26 cellular contexts compared by ENCODE assay signal in the genomic region with DNA sequence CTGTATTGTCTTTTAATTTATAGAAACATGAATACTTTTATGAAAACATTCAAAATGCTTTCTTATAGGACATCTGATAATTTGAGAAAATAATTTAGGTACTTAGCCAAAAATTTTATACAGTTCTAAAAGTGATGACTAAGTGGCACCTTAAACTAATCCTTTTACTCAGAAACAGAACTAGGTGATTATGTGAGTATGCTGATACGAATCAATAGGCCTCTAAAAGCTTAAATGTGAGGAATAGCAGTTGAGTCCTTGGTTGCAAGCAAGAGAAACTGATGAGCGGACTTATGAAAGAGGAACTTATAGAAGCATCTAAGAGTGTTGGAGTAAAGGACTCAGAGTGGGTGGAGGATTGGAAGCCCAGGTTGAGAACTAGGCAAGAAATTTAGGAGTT.
"Had no signal": no experiment of that assay in that cellular context is flagged by ENCODE, and none has a peak within 500 bp of the region (broad histone marks: within the 10 kb centered on the region; RNA-seq: fewer than 3 reads in every experiment).

No MANE protein-coding gene starts in this region.

- H3K9me3 ChIP-seq: breast epithelium, right atrium auricular region, suprapubic skin, tibial artery, upper lobe of right lung had no signal

- H3K9me3 Mint-ChIP-seq: activated CD4-positive, alpha-beta memory T cell treated with anti-CD3 and anti-CD28 coated beads for 36 hours; activated CD4-positive, alpha-beta T cell treated with anti-CD3 and anti-CD28 coated beads, Interleukin-2, amount 10 ng/mL, durations not matched to agents 24 days and 14 days; activated naive CD4-positive, alpha-beta T cell treated with anti-CD3 and anti-CD28 coated beads, Interleukin-2, amount 50 U/mL, for 24 hours; activated naive CD8-positive, alpha-beta T cell treated with anti-CD3 and anti-CD28 coated beads, Interleukin-2, amount 50 U/mL, for 24 hours; activated T-helper 2 cell treated with anti-CD3 and anti-CD28 coated beads, Interferon-gamma antibody, Interleukin-2, Interleukin-4, amounts not matched to agents 10 μg/mL and 5 μg/mL and 100 μg/mL, durations not matched to agents 14 hours and 24 hours and 36 hours; dendritic cell treated with granulocyte-macrophage colony-stimulating factor and Interleukin-4, amounts not matched to agents 40 ng/mL and 50 ng/mL, for 4 days; endodermal cell; naive thymus-derived CD8-positive, alpha-beta T cell; neural crest cell; T-cell; T-helper 2 cell treated with Interferon-gamma antibody and Interleukin-4, amounts not matched to agents 5 μg/mL and 100 μg/mL, for 36 hours had no signal

- H3K27me3 Mint-ChIP-seq: activated CD4-positive, alpha-beta memory T cell treated with anti-CD3 and anti-CD28 coated beads for 36 hours; activated CD4-positive, alpha-beta T cell treated with anti-CD3 and anti-CD28 coated beads, Interleukin-2, amount 10 ng/mL, durations not matched to agents 24 days and 14 days; activated naive CD4-positive, alpha-beta T cell treated with anti-CD3 and anti-CD28 coated beads, Interleukin-2, amount 50 U/mL, for 24 hours; activated naive CD8-positive, alpha-beta T cell treated with anti-CD3 and anti-CD28 coated beads, Interleukin-2, amount 50 U/mL, for 24 hours; dendritic cell treated with granulocyte-macrophage colony-stimulating factor and Interleukin-4, amounts not matched to agents 40 ng/mL and 50 ng/mL, for 4 days; naive thymus-derived CD8-positive, alpha-beta T cell; T-cell had no signal

- DNase-seq: activated CD4-positive, alpha-beta memory T cell treated with anti-CD3 and anti-CD28 coated beads for 36 hours; activated CD8-positive, alpha-beta memory T cell treated with anti-CD3 and anti-CD28 coated beads, Interleukin-2, amount 50 U/mL, for 4 hours; activated naive CD8-positive, alpha-beta T cell treated with anti-CD3 and anti-CD28 coated beads, Interleukin-2, amount 50 U/mL, for 24 hours; activated T-cell treated with anti-CD3 and anti-CD28 coated beads, Interleukin-2, amount 50 U/mL, for 1 hour; amygdala; central memory CD4-positive, alpha-beta T cell; endodermal cell; left colon; midbrain; naive thymus-derived CD8-positive, alpha-beta T cell; stimulated activated CD4-positive, alpha-beta T cell treated with anti-CD3 and anti-CD28 coated beads, Interleukin-15, amount 100 ng/mL, for 24 hours; stimulated activated CD4-positive, alpha-beta T cell treated with anti-CD3 and anti-CD28 coated beads, Interleukin-2, amount 100 ng/mL, for 24 hours; stimulated activated naive CD4-positive, alpha-beta T cell; T-cell; tibial artery; upper lobe of right lung had no signal

- H3K36me3 Mint-ChIP-seq: activated CD4-positive, alpha-beta memory T cell treated with anti-CD3 and anti-CD28 coated beads for 36 hours; activated naive CD4-positive, alpha-beta T cell treated with anti-CD3 and anti-CD28 coated beads, Interleukin-2, amount 50 U/mL, for 24 hours; T-cell had no signal

- FAIRE-seq: frontal cortex had no signal

- H3K27me3 ChIP-seq: breast epithelium, right atrium auricular region, suprapubic skin, tibial artery, upper lobe of right lung had no signal

- H3K27ac ChIP-seq: right atrium auricular region, suprapubic skin, upper lobe of right lung had no signal

- ATAC-seq: activated naive CD8-positive, alpha-beta T cell treated with anti-CD3 and anti-CD28 coated beads, Interleukin-2, amount 50 U/mL, for 24 hours; left colon; naive thymus-derived CD8-positive, alpha-beta T cell; T-cell; upper lobe of right lung had no signal

- H3K4me3 ChIP-seq: breast epithelium, right atrium auricular region, suprapubic skin, tibial artery, upper lobe of right lung had no signal

- H3K4me1 ChIP-seq: breast epithelium, right atrium auricular region, upper lobe of right lung had no signal

- H3K4me3 Mint-ChIP-seq: activated CD4-positive, alpha-beta memory T cell treated with anti-CD3 and anti-CD28 coated beads for 36 hours; activated CD4-positive, alpha-beta T cell treated with anti-CD3 and anti-CD28 coated beads, Interleukin-2, amount 10 ng/mL, durations not matched to agents 24 days and 14 days; activated naive CD4-positive, alpha-beta T cell treated with anti-CD3 and anti-CD28 coated beads, Interleukin-2, amount 50 U/mL, for 24 hours; activated naive CD8-positive, alpha-beta T cell treated with anti-CD3 and anti-CD28 coated beads, Interleukin-2, amount 50 U/mL, for 24 hours; dendritic cell treated with granulocyte-macrophage colony-stimulating factor and Interleukin-4, amounts not matched to agents 40 ng/mL and 50 ng/mL, for 4 days; endodermal cell; naive thymus-derived CD8-positive, alpha-beta T cell; neural crest cell; T-cell; T-helper 2 cell treated with Interferon-gamma antibody and Interleukin-4, amounts not matched to agents 5 μg/mL and 100 μg/mL, for 36 hours had no signal

- H3K27ac Mint-ChIP-seq: activated CD4-positive, alpha-beta memory T cell treated with anti-CD3 and anti-CD28 coated beads for 36 hours; activated CD4-positive, alpha-beta T cell treated with anti-CD3 and anti-CD28 coated beads, Interleukin-2, amount 10 ng/mL, durations not matched to agents 24 days and 14 days; activated naive CD4-positive, alpha-beta T cell treated with anti-CD3 and anti-CD28 coated beads, Interleukin-2, amount 50 U/mL, for 24 hours; activated naive CD8-positive, alpha-beta T cell treated with anti-CD3 and anti-CD28 coated beads, Interleukin-2, amount 50 U/mL, for 24 hours; activated T-helper 2 cell treated with anti-CD3 and anti-CD28 coated beads, Interferon-gamma antibody, Interleukin-2, Interleukin-4, amounts not matched to agents 10 μg/mL and 5 μg/mL and 100 μg/mL, durations not matched to agents 14 hours and 24 hours and 36 hours; dendritic cell treated with granulocyte-macrophage colony-stimulating factor and Interleukin-4, amounts not matched to agents 40 ng/mL and 50 ng/mL, for 4 days; endodermal cell; T-cell; T-helper 2 cell treated with Interferon-gamma antibody and Interleukin-4, amounts not matched to agents 5 μg/mL and 100 μg/mL, for 36 hours had no signal

- H3K36me3 ChIP-seq: breast epithelium, right atrium auricular region, suprapubic skin, tibial artery, upper lobe of right lung had no signal
